In the genomic region with DNA sequence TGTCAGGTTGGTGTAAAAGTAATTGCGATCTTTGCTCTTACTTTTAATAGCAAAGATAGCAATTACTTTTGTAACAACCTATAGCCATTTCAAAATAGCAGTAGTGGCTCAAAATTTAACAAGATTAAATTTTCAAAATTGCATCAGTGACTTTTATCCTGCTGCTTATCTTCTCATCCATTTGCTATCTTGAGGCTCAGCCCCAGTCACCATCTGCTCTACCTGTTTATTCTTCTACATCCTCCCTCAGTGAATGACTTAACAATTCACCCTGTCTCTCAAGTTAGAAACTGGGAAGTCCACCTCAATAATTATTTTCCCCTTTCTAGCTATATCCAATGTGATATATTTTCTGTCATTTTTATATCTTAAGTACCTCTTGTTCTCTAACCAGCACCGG, we compare ENCODE assay signal across 29 cellular contexts.
"Had no signal": no experiment of that assay in that cellular context is flagged by ENCODE, and none has a peak within 500 bp of the region (broad histone marks: within the 10 kb centered on the region; RNA-seq: fewer than 3 reads in every experiment).

No MANE protein-coding gene starts in this region.

- H3K27ac ChIP-seq: adrenal gland, body of pancreas, colonic mucosa, left lung, lower lobe of right lung, right lobe of liver, stomach, suprapubic skin, tibial nerve had no signal

- H3K4me3 ChIP-seq: adrenal gland, body of pancreas, colonic mucosa, left lung, lower lobe of right lung, right lobe of liver, stomach, suprapubic skin, tibial nerve had no signal

- H3K4me1 ChIP-seq: adrenal gland, body of pancreas, colonic mucosa, left lung, lower lobe of right lung, right lobe of liver, stomach, suprapubic skin, tibial nerve had no signal

- H3K9me3 ChIP-seq: adrenal gland, body of pancreas, colonic mucosa, left lung, lower lobe of right lung, right lobe of liver, stomach, suprapubic skin, tibial nerve had no signal

- H3K4me3 Mint-ChIP-seq: activated naive CD8-positive, alpha-beta T cell treated with anti-CD3 and anti-CD28 coated beads for 36 hours; activated T-cell treated with anti-CD3 and anti-CD28 coated beads, Interleukin-2, amount 50 U/mL, for 72 hours; natural killer cell treated with Interleukin-12 subunit alpha and Interleukin-12 subunit beta and Interleukin-15 and Interleukin-18, amount 100 ng/mL, for 72 hours; stimulated activated memory B cell treated with anti-CD40 and anti-IgM and Interleukin-4, amounts not matched to agents 10 μg/mL and 1 μg/mL and 100 μg/mL, for 72 hours; T-cell; T-helper 2 cell treated with Interferon-gamma antibody and Interleukin-4, amounts not matched to agents 5 μg/mL and 100 μg/mL, for 36 hours had no signal

- H3K36me3 ChIP-seq: adrenal gland, colonic mucosa, left lung, lower lobe of right lung, right lobe of liver, stomach, suprapubic skin, tibial nerve had no signal

- H3K27me3 ChIP-seq: adrenal gland, body of pancreas, colonic mucosa, left lung, right lobe of liver, stomach, suprapubic skin, tibial nerve had no signal

- H3K9me3 Mint-ChIP-seq: stimulated activated memory B cell treated with anti-CD40 and anti-IgM and Interleukin-4, amounts not matched to agents 10 μg/mL and 1 μg/mL and 100 μg/mL, for 72 hours; T-helper 2 cell treated with Interferon-gamma antibody and Interleukin-4, amounts not matched to agents 5 μg/mL and 100 μg/mL, for 36 hours had no signal

- H3K36me3 Mint-ChIP-seq: activated naive CD8-positive, alpha-beta T cell treated with anti-CD3 and anti-CD28 coated beads for 36 hours; natural killer cell treated with Interleukin-12 subunit alpha and Interleukin-12 subunit beta and Interleukin-15 and Interleukin-18, amount 100 ng/mL, for 72 hours; stimulated activated memory B cell treated with anti-CD40 and anti-IgM and Interleukin-4, amounts not matched to agents 10 μg/mL and 1 μg/mL and 100 μg/mL, for 72 hours; T-cell had no signal

- H3K27ac Mint-ChIP-seq: activated naive CD8-positive, alpha-beta T cell treated with anti-CD3 and anti-CD28 coated beads for 36 hours; activated T-cell treated with anti-CD3 and anti-CD28 coated beads, Interleukin-2, amount 50 U/mL, for 72 hours; natural killer cell treated with Interleukin-12 subunit alpha and Interleukin-12 subunit beta and Interleukin-15 and Interleukin-18, amount 100 ng/mL, for 72 hours; progenitor cell of endocrine pancreas; stimulated activated memory B cell treated with anti-CD40 and anti-IgM and Interleukin-4, amounts not matched to agents 10 μg/mL and 1 μg/mL and 100 μg/mL, for 72 hours; T-cell; T-helper 2 cell treated with Interferon-gamma antibody and Interleukin-4, amounts not matched to agents 5 μg/mL and 100 μg/mL, for 36 hours had no signal

- H3K4me1 Mint-ChIP-seq: activated naive CD8-positive, alpha-beta T cell treated with anti-CD3 and anti-CD28 coated beads for 36 hours; stimulated activated memory B cell treated with anti-CD40 and anti-IgM and Interleukin-4, amounts not matched to agents 10 μg/mL and 1 μg/mL and 100 μg/mL, for 72 hours; T-cell had no signal

- DNase-seq: activated CD4-positive, alpha-beta T cell treated with anti-CD3 and anti-CD28 coated beads for 4 hours; activated CD4-positive, alpha-beta T cell treated with anti-CD3 and anti-CD28 coated beads, Interleukin-2, amount 50 U/mL, for 4 hours; activated effector memory CD4-positive, alpha-beta T cell treated with Interleukin-2 at 50 U/mL for 16 hours; activated naive CD4-positive, alpha-beta T cell treated with Interleukin-2 at 50 U/mL for 16 hours; activated naive CD8-positive, alpha-beta T cell treated with anti-CD3 and anti-CD28 coated beads for 36 hours; activated T-cell treated with anti-CD3 and anti-CD28 coated beads for 4 hours; activated T-cell treated with anti-CD3 and anti-CD28 coated beads, Interleukin-2, amount 50 U/mL, for 72 hours; adrenal gland; aorta; body of pancreas; cerebellar nuclear complex; colonic mucosa; effector CD8-positive, alpha-beta T cell; kidney glomerular epithelial cell; left lung; lower lobe of right lung; mesenchymal stem cell; right lobe of liver; stimulated activated CD4-positive, alpha-beta T cell treated with anti-CD3 and anti-CD28 coated beads, Interleukin-12 subunit alpha, Interleukin-12 subunit beta, amount 100 ng/mL, for 4 hours; stimulated activated CD4-positive, alpha-beta T cell treated with anti-CD3 and anti-CD28 coated beads, Interleukin-4, amount 100 ng/mL, for 4 hours; stimulated activated CD8-positive, alpha-beta memory T cell treated with anti-CD3 and anti-CD28 coated beads, Interleukin-4, amount 100 ng/mL, for 48 hours; stomach; T-cell had no signal

- H3K27me3 Mint-ChIP-seq: activated naive CD8-positive, alpha-beta T cell treated with anti-CD3 and anti-CD28 coated beads for 36 hours; natural killer cell treated with Interleukin-12 subunit alpha and Interleukin-12 subunit beta and Interleukin-15 and Interleukin-18, amount 100 ng/mL, for 72 hours; progenitor cell of endocrine pancreas; stimulated activated memory B cell treated with anti-CD40 and anti-IgM and Interleukin-4, amounts not matched to agents 10 μg/mL and 1 μg/mL and 100 μg/mL, for 72 hours; T-cell had no signal

- ATAC-seq: activated T-cell treated with anti-CD3 and anti-CD28 coated beads, Interleukin-2, amount 50 U/mL, for 72 hours; body of pancreas; left lung; lower lobe of right lung; natural killer cell treated with Interleukin-12 subunit alpha and Interleukin-12 subunit beta and Interleukin-15 and Interleukin-18, amount 100 ng/mL, for 72 hours; right lobe of liver; stimulated activated memory B cell treated with anti-CD40 and anti-IgM and Interleukin-4, amounts not matched to agents 10 μg/mL and 1 μg/mL and 100 μg/mL, for 72 hours; T-cell had no signal
